In the genomic region with DNA sequence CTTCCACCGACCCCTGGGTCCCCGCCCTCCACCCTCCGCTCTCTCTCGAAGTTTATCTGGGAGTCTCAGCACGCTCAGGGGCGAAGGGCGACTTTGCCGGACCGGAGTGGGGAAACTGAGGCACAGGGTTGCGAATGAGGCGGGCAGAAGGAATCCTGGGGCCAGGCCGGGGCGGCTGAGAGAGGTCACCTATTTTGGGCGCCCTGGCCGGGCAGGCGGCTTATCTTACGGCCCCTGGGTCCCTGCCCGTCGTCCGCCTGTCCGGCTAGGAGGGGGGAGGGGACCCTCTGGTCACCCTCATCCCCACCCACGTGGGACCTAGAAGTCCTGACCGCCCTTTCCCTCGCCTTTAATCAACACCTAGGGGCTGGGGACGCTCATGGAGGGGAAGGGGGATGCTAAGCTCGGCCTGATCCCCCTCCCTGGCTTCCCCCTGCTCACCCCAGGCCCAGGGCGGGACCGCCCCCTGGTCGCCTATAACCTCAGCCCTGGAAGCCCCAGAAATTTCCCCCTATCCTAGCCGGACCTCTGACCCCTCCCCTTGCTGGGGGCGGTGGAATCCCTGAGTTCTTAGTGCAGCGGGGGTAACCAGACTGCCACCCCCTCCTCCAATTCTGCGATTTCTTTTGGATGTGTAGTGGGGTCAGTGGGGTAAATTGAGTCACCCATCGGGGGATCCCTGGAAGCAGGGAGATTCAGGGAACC, we compare ENCODE assay signal across 6 cellular contexts. TPM values are rescaled to one million over a fixed set of nuclear protein-coding genes. Genes with fewer than 3 reads are reported as not detected.
A peak's percentile ranks its signal among the peaks of the same experiment; 100 is the strongest.
DNase-seq lines count a peak whose midpoint lies in the region; ATAC-seq lines count a peak whose summit lies in the region.

No MANE protein-coding gene starts in this region.

- no peaks in the 10 kb centered on the region for H3K27me3 ChIP-seq in mesendoderm (ENCODE audit: insufficient read depth, low read length, poor library complexity)

- H2BK5ac ChIP-seq in mesendoderm (ENCODE audit: low read length): peak overlapping the region; percentile 71

- H2BK15ac ChIP-seq in mesendoderm (replicated peaks; ENCODE audit: low read depth): no peak overlapping the region

- H3K27ac Mint-ChIP-seq in activated naive CD4-positive, alpha-beta T cell treated with anti-CD3 and anti-CD28 coated beads, Interleukin-2, amount 50 U/mL, for 72 hours: peak overlapping the region in 1 of 2 donors; percentile 75

- peak overlapping the region; percentile 83 for H3K23ac ChIP-seq in mesendoderm (ENCODE audit: low read length)

- H3K4me2 ChIP-seq in mesendoderm (ENCODE audit: low read length): peak overlapping the region; percentile 49

- H3K18ac ChIP-seq in mesendoderm (ENCODE audit: low read length): peak overlapping the region; percentile 86

- no peak overlapping the region for H4K5ac ChIP-seq in mesendoderm (ENCODE audit: low read length)

- no CpG with 5 or more reads among the region's 34 CpGs for WGBS in mesendoderm (ENCODE audit: extremely low coverage, insufficient coverage, low lambda C conversion rate)

- H3K56ac ChIP-seq in mesendoderm (ENCODE audit: low read length): peak overlapping the region; percentile 88

- no peaks in the 10 kb centered on the region for H3K9me3 Mint-ChIP-seq in activated naive CD4-positive, alpha-beta T cell treated with anti-CD3 and anti-CD28 coated beads, Interleukin-2, amount 50 U/mL, for 72 hours

- H3K9ac ChIP-seq in mesendoderm (ENCODE audit: low read length): peak overlapping the region; percentile 88

- DNase-seq in HuH-7 (ENCODE audit: low spot score): peak; percentile 61
- DNase-seq in activated naive CD4-positive, alpha-beta T cell treated with anti-CD3 and anti-CD28 coated beads, Interleukin-2, amount 50 U/mL, for 72 hours (ENCODE audit: low spot score in 2 of 2): peak; percentile 24 to 84
- peak; percentile 64 for DNase-seq in mesendoderm
- DNase-seq in NCI-H2196 treated with DMSO at 0.1 percent for 48 hours (lab: John Stamatoyannopoulos, UW; ENCODE audit: unreplicated experiment): no peak
- no peak for DNase-seq in NCI-H1694 (lab: John Stamatoyannopoulos, UW)

- peak overlapping the region; percentile 63 for H2BK120ac ChIP-seq in mesendoderm (ENCODE audit: low read depth, low read length)

- H3K36me3 Mint-ChIP-seq in activated naive CD4-positive, alpha-beta T cell treated with anti-CD3 and anti-CD28 coated beads, Interleukin-2, amount 50 U/mL, for 72 hours: peaks cover 19 to 21% of the 10 kb centered on the region in 2 donors

- H3K36me3 ChIP-seq in mesendoderm (ENCODE audit: control insufficient read depth, insufficient read depth, low read length): peaks cover 7% of the 10 kb centered on the region

- no peak overlapping the region for H4K8ac ChIP-seq in mesendoderm (ENCODE audit: low read depth, low read length)

- H3K79me2 ChIP-seq in mesendoderm (ENCODE audit: control insufficient read depth, insufficient read depth, low read length): peaks cover 39% of the 10 kb centered on the region

- no peak overlapping the region for H2AK5ac ChIP-seq in mesendoderm (ENCODE audit: low read length)

- peaks cover 8% of the 10 kb centered on the region for H3K4me1 ChIP-seq in mesendoderm (ENCODE audit: control insufficient read depth, low read depth, low read length)

- H3K79me1 ChIP-seq in mesendoderm (ENCODE audit: low read length): peaks cover 14% of the 10 kb centered on the region

- peak in 1 of 2 donors; percentile 29 for ATAC-seq in activated naive CD4-positive, alpha-beta T cell treated with anti-CD3 and anti-CD28 coated beads, Interleukin-2, amount 50 U/mL, for 72 hours
- no peak for ATAC-seq in HG03097 (IDR thresholded peaks at IDR 0.05; ENCODE audit: low FRiP score, unreplicated experiment)

- H3K4ac ChIP-seq in mesendoderm (ENCODE audit: low read depth, low read length): peak overlapping the region; percentile 90

- H3K4me3 ChIP-seq in mesendoderm (ENCODE audit: low read length): peak overlapping the region; percentile 75

- peak overlapping the region; percentile 73 for H3K27ac ChIP-seq in mesendoderm (ENCODE audit: low read depth, low read length)

RNA-seq across cellular contexts. Expression of gene TRIP10, which starts 0.6 kb away (rescaled TPM):
- 100 to 1,000 TPM in 1 of 2 donors, 10 to 100 TPM in 1; 47.1 to 109 TPM for total RNA-seq in activated naive CD4-positive, alpha-beta T cell treated with anti-CD3 and anti-CD28 coated beads, Interleukin-2, amount 50 U/mL, for 72 hours
- polyA plus RNA-seq in mesendoderm (2013, experiment 1 of 2): 135 TPM
- 134 TPM for polyA plus RNA-seq in mesendoderm (2013, experiment 2 of 2)

RNA-seq across cellular contexts. Expression of gene GPR108, which starts 2.7 kb away (rescaled TPM):
- total RNA-seq in activated naive CD4-positive, alpha-beta T cell treated with anti-CD3 and anti-CD28 coated beads, Interleukin-2, amount 50 U/mL, for 72 hours: 10 to 100 TPM; 45.4 to 91.8 TPM
- 41.2 TPM for polyA plus RNA-seq in mesendoderm (2013, experiment 1 of 2)
- polyA plus RNA-seq in mesendoderm (2013, experiment 2 of 2): 40.0 TPM

RNA-seq across cellular contexts. Expression of gene C3, which starts 19.6 kb away (rescaled TPM):
- total RNA-seq in activated naive CD4-positive, alpha-beta T cell treated with anti-CD3 and anti-CD28 coated beads, Interleukin-2, amount 50 U/mL, for 72 hours: under 1 TPM; 0.54 to 0.84 TPM
- 5.4 TPM for polyA plus RNA-seq in mesendoderm (2013, experiment 1 of 2)
- polyA plus RNA-seq in mesendoderm (2013, experiment 2 of 2): 4.8 TPM

RNA-seq across cellular contexts. Expression of gene SH2D3A, which starts 27.2 kb away (rescaled TPM):
- total RNA-seq in activated naive CD4-positive, alpha-beta T cell treated with anti-CD3 and anti-CD28 coated beads, Interleukin-2, amount 50 U/mL, for 72 hours: 10 to 100 TPM; 16.4 to 33.0 TPM
- polyA plus RNA-seq in mesendoderm (2013, experiment 1 of 2): 39.0 TPM
- 41.0 TPM for polyA plus RNA-seq in mesendoderm (2013, experiment 2 of 2)

RNA-seq across cellular contexts. Expression of gene VAV1, which starts 32.5 kb away (rescaled TPM):
- 100 to 1,000 TPM in 1 of 2 donors, 10 to 100 TPM in 1; 81.5 to 121 TPM for total RNA-seq in activated naive CD4-positive, alpha-beta T cell treated with anti-CD3 and anti-CD28 coated beads, Interleukin-2, amount 50 U/mL, for 72 hours
- polyA plus RNA-seq in mesendoderm (2013, experiment 1 of 2): 1.0 TPM
- polyA plus RNA-seq in mesendoderm (2013, experiment 2 of 2): 0.92 TPM

Comparison
In these comparisons a context has a peak if more than half of its experiments do, and no peak if none do; other contexts are left out.
1. DNase-seq: peak in HuH-7 (single experiment), activated naive CD4-positive, alpha-beta T cell treated with anti-CD3 and anti-CD28 coated beads, Interleukin-2, amount 50 U/mL, for 72 hours (2 of 2) and mesendoderm (single experiment); none in NCI-H2196 treated with DMSO at 0.1 percent for 48 hours (single experiment) and NCI-H1694 (single experiment).